ENCODE assay signal across 12 cellular contexts in the genomic region with DNA sequence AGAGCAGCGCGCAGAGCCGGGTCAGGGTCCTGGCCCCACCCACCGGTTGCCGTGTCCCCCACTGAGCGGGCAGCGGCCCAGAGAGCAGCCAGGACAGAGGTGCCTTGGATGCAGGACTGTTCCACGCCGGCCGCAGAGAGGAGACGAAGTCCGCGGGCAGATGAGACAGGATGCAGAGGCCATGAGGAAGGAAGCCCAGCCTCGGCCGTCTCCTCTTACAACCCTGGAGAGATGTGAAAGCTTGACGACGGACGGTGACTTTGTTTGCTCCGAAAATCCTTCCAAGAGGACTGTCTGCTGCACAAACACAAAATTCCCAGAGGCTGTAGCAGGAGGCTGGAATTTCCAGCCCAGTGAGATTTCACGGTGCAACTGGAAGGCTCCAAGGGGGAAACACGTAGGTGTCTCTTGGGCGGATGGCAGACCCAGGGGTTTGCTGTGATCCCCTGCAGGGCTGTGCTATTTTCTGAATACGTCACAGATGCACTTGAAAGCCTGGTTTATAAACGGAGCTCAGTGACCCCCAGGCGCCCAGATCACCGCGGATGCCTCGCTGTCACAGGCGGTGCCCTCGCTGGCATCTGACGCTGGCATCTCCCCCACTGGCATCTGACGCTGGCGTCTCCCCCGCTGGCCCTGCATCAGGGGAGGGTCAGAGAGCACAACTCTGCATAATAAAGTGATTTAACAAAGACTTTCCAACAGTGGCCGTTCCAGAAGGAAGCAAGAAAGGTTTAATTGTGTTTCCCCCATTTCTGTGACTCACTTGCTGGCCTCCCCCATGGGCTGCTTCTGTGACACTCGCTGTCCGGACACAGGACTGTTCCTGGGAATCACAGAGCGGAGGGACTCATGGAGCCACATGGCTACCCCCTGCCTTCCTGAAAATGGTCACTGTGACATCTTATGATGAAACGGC.
DNase-seq lines count a peak whose midpoint lies in the region; ATAC-seq, FAIRE-seq and TF ChIP-seq lines count a peak whose summit lies in the region.
"Had no signal": no experiment of that assay in that cellular context is flagged by ENCODE, and none has a peak within 500 bp of the region (broad histone marks: within the 10 kb centered on the region; RNA-seq: fewer than 3 reads in every experiment).

No MANE protein-coding gene starts in this region.

- no peak for TF ChIP-seq CTCF in HEK293 (tag by site-specific recombination; IDR thresholded peaks at IDR 0.05)
- TF ChIP-seq CTCF in astrocyte (IDR thresholded peaks at IDR 0.05; ENCODE audit: insufficient read depth, low read depth, low read length): no peak
- no peak for TF ChIP-seq CTCF in sigmoid colon (IDR thresholded peaks at IDR 0.05)

- no peaks in the 10 kb centered on the region for H3K27me3 Mint-ChIP-seq in astrocyte (ENCODE audit: low read depth, unreplicated experiment)
- H3K27me3 Mint-ChIP-seq: activated naive CD8-positive, alpha-beta T cell treated with anti-CD3 and anti-CD28 coated beads, Interleukin-2, amount 10 ng/mL, durations not matched to agents 7 days and 5 days had no signal

- peaks cover 94% of the 10 kb centered on the region for H3K79me2 ChIP-seq in astrocyte (ENCODE audit: insufficient read depth, low read length)

- no peak overlapping the region for H3K4me3 Mint-ChIP-seq in astrocyte (ENCODE audit: unreplicated experiment)
- H3K4me3 Mint-ChIP-seq: activated naive CD8-positive, alpha-beta T cell treated with anti-CD3 and anti-CD28 coated beads, Interleukin-2, amount 10 ng/mL, durations not matched to agents 7 days and 5 days; T-helper 2 cell treated with Interferon-gamma antibody and Interleukin-4, amounts not matched to agents 5 μg/mL and 100 μg/mL, for 36 hours had no signal

- no peaks in the 10 kb centered on the region for H3K4me1 ChIP-seq in HEK293 (ENCODE audit: control insufficient read depth, insufficient read depth, low read length)
- peaks cover 49% of the 10 kb centered on the region for H3K4me1 ChIP-seq in astrocyte (ENCODE audit: insufficient read depth, low read length)
- peaks cover 0 to 43% (median 30%) of the 10 kb centered on the region in 4 donors for H3K4me1 ChIP-seq in sigmoid colon

- no peaks in the 10 kb centered on the region for H3K27me3 ChIP-seq in astrocyte (ENCODE audit: insufficient read depth, low read length)
- H3K27me3 ChIP-seq in sigmoid colon: no peaks in the 10 kb centered on the region

- no peak for TF ChIP-seq POLR2A in sigmoid colon (IDR thresholded peaks at IDR 0.05)

- no peaks in the 10 kb centered on the region for H3K36me3 ChIP-seq in HEK293 (ENCODE audit: control insufficient read depth in 2 of 2, insufficient read depth in 1 of 2, low read length in 2 of 2)
- peaks cover 7% of the 10 kb centered on the region for H3K36me3 ChIP-seq in astrocyte (ENCODE audit: insufficient read depth, low read length)
- H3K36me3 ChIP-seq in sigmoid colon: peaks cover 0 to 9% (median 0%) of the 10 kb centered on the region in 4 donors

- CTCF ChIA-PET in HEK293 (lab: Yijun Ruan, JAX): no interaction called here

- no peaks in the 10 kb centered on the region for H3K9me3 ChIP-seq in HEK293 (ENCODE audit: control insufficient read depth, insufficient read depth, low read depth, low read length)
- H3K9me3 ChIP-seq in astrocyte (ENCODE audit: insufficient read depth, low read depth, low read length): no peaks in the 10 kb centered on the region
- H3K9me3 ChIP-seq in sigmoid colon: no peaks in the 10 kb centered on the region

- H4K20me1 ChIP-seq in astrocyte (ENCODE audit: insufficient read depth, low read length): peaks cover 90% of the 10 kb centered on the region

- H3K9me3 Mint-ChIP-seq in astrocyte (ENCODE audit: unreplicated experiment): peaks cover 1% of the 10 kb centered on the region

- DNase-seq in astrocyte (ENCODE audit: low read depth) (peak; percentile 46), left ventricle myocardium superior (peak; percentile 63), sigmoid colon (no peak), SIG-M5 (lab: John Stamatoyannopoulos, UW) (no peak), urothelium cell line (ENCODE audit: low spot score) (no peak)
- no peak for DNase-seq in activated CD4-positive, alpha-beta T cell treated with anti-CD3 and anti-CD28 coated beads, Interleukin-2, amount 50 U/mL, for 1 hour
- no peak for DNase-seq in activated CD8-positive, alpha-beta memory T cell treated with anti-CD3 and anti-CD28 coated beads for 24 hours
- DNase-seq: activated naive CD8-positive, alpha-beta T cell treated with anti-CD3 and anti-CD28 coated beads, Interleukin-2, amount 10 ng/mL, durations not matched to agents 7 days and 5 days; NCI-H2081 treated with DMSO at 0.1 percent for 48 hours; stimulated activated CD4-positive, alpha-beta T cell treated with anti-CD3 and anti-CD28 coated beads, Interleukin-2, amount 100 ng/mL, for 24 hours had no signal

- H3K4me3 ChIP-seq in HEK293 (ENCODE audit: low read depth, low read length) (no peak overlapping the region), astrocyte (ENCODE audit: insufficient read depth, low read depth, low read length) (peak overlapping the region; percentile 4), sigmoid colon (peak overlapping the region in 1 of 4 donors; percentile 2)

- peak; percentile 34 for ATAC-seq in left ventricle myocardium superior

- H3K4me1 Mint-ChIP-seq in astrocyte (ENCODE audit: low read depth, unreplicated experiment): peaks cover 21% of the 10 kb centered on the region
- H3K4me1 Mint-ChIP-seq: activated naive CD8-positive, alpha-beta T cell treated with anti-CD3 and anti-CD28 coated beads, Interleukin-2, amount 10 ng/mL, durations not matched to agents 7 days and 5 days had no signal

- WGBS in sigmoid colon, 2 donors: 81 to 86% methylated on average over 39 of the region's 39 CpGs

- no peak overlapping the region for H2AFZ ChIP-seq in astrocyte (ENCODE audit: low read depth, low read length)

- H3K36me3 Mint-ChIP-seq in astrocyte (ENCODE audit: low read depth, unreplicated experiment): peaks cover 14% of the 10 kb centered on the region

- H3K9ac ChIP-seq in astrocyte (ENCODE audit: low read length): peak overlapping the region; percentile 53

- no peak overlapping the region for H3K27ac Mint-ChIP-seq in astrocyte (ENCODE audit: unreplicated experiment)
- H3K27ac Mint-ChIP-seq: activated naive CD8-positive, alpha-beta T cell treated with anti-CD3 and anti-CD28 coated beads, Interleukin-2, amount 10 ng/mL, durations not matched to agents 7 days and 5 days; T-helper 2 cell treated with Interferon-gamma antibody and Interleukin-4, amounts not matched to agents 5 μg/mL and 100 μg/mL, for 36 hours had no signal

- POLR2A ChIA-PET in HEK293 (lab: Yijun Ruan, JAX): no interaction called here

- FAIRE-seq in astrocyte (lab: Jason Lieb, UNC): no peak
- no peak for FAIRE-seq in urothelium cell line (lab: Jason Lieb, UNC)

- H3K4me2 ChIP-seq in astrocyte (ENCODE audit: low read length): peak overlapping the region; percentile 75

- intact Hi-C loops in left ventricle myocardium superior (cut with micrococcal nuclease) (no loop called here), sigmoid colon (cut with DNase I) (no loop called here)

- no peak for TF ChIP-seq EP300 in sigmoid colon (IDR thresholded peaks at IDR 0.05)

- H3K27ac ChIP-seq in HEK293 (ENCODE audit: extremely low read depth, low read depth, low read length) (no peak overlapping the region), astrocyte (ENCODE audit: low read depth, low read length) (peak overlapping the region; percentile 58), sigmoid colon (peak overlapping the region; percentile 57 to 74 (median 62))

TF ChIP-seq in HEK293, 187 proteins besides CTCF, POLR2A, EP300 and RAD21:
- TF ChIP-seq ZIC2 (tag by site-specific recombination; IDR thresholded peaks at IDR 0.05): peak; percentile 57
- peak; percentile 22; the same call in 1 of the 2 replicates for TF ChIP-seq ZFHX2 (tag by site-specific recombination; conservative IDR thresholded peaks at IDR 0.05)
- TF ChIP-seq ZNF354C (tag by site-specific recombination; IDR thresholded peaks at IDR 0.05; ENCODE audit: borderline replicate concordance, low read depth): no peak
- TF ChIP-seq, protein P1, sequence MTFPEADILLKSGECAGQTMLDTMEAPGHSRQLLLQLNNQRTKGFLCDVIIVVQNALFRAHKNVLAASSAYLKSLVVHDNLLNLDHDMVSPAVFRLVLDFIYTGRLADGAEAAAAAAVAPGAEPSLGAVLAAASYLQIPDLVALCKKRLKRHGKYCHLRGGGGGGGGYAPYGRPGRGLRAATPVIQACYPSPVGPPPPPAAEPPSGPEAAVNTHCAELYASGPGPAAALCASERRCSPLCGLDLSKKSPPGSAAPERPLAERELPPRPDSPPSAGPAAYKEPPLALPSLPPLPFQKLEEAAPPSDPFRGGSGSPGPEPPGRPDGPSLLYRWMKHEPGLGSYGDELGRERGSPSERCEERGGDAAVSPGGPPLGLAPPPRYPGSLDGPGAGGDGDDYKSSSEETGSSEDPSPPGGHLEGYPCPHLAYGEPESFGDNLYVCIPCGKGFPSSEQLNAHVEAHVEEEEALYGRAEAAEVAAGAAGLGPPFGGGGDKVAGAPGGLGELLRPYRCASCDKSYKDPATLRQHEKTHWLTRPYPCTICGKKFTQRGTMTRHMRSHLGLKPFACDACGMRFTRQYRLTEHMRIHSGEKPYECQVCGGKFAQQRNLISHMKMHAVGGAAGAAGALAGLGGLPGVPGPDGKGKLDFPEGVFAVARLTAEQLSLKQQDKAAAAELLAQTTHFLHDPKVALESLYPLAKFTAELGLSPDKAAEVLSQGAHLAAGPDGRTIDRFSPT (tag by site-specific recombination; IDR thresholded peaks at IDR 0.05): peak; percentile 32; the same call in 1 of the 2 replicates

Comparison
In these comparisons a context has a peak if more than half of its experiments do, and no peak if none do; other contexts are left out.
1. DNase-seq: peak in astrocyte (single experiment) and left ventricle myocardium superior (single experiment); none in sigmoid colon (single experiment), SIG-M5 (single experiment), activated CD4-positive, alpha-beta T cell treated with anti-CD3 and anti-CD28 coated beads, Interleukin-2, amount 50 U/mL, for 1 hour (single experiment), urothelium cell line (single experiment) and activated CD8-positive, alpha-beta memory T cell treated with anti-CD3 and anti-CD28 coated beads for 24 hours (single experiment).